In genomic region chr2:157596992-157597681, GRCh38 we compare ENCODE assay signal across 8 cellular contexts. TPM values are rescaled to one million over a fixed set of nuclear protein-coding genes. Genes with fewer than 3 reads are reported as not detected.
DNase-seq lines count a peak whose midpoint lies in the region; ATAC-seq and TF ChIP-seq lines count a peak whose summit lies in the region.

No MANE protein-coding gene starts in this region.

- peaks cover 6% of the 10 kb centered on the region for H3K4me1 ChIP-seq in mesenchymal stem cell (ENCODE audit: control insufficient read depth, insufficient read depth, low read depth, low read length)

- no peak overlapping the region for H3K14ac ChIP-seq in mesenchymal stem cell (ENCODE audit: low read length in 2 of 2)

- no peaks in the 10 kb centered on the region for H3K79me1 ChIP-seq in mesenchymal stem cell (replicated peaks; ENCODE audit: low read length, poor library complexity, severe bottlenecking)

- ATAC-seq in HG03432 (IDR thresholded peaks at IDR 0.05; ENCODE audit: unreplicated experiment) (peak; percentile 70), GM21717 (IDR thresholded peaks at IDR 0.05; ENCODE audit: unreplicated experiment) (no peak)
- ATAC-seq in stimulated activated effector memory CD8-positive, alpha-beta T cell treated with anti-CD3 and anti-CD28 coated beads, Interleukin-12 subunit alpha, Interleukin-12 subunit beta, amount 100 ng/mL, for 72 hours: peak; percentile 79

- no peaks in the 10 kb centered on the region for H3K9me3 ChIP-seq in mesenchymal stem cell (ENCODE audit: control insufficient read depth, low read length)

- peak; percentile 48 for DNase-seq in activated CD4-positive, alpha-beta T cell treated with anti-CD3 and anti-CD28 coated beads, Interleukin-2, amount 50 U/mL, for 1 hour
- DNase-seq in ecto neural progenitor cell (ENCODE audit: low spot score) (peak; percentile 68), mesenchymal stem cell (peak; percentile 20), SIG-M5 treated with dmso at 0.1 percent for 504 hours (lab: John Stamatoyannopoulos, UW; ENCODE audit: unreplicated experiment) (no peak)
- DNase-seq in stimulated activated effector memory CD8-positive, alpha-beta T cell treated with anti-CD3 and anti-CD28 coated beads, Interleukin-12 subunit alpha, Interleukin-12 subunit beta, amount 100 ng/mL, for 72 hours (ENCODE audit: low spot score in 2 of 2): peak; percentile 22 to 63

- H3K4ac ChIP-seq in mesenchymal stem cell (ENCODE audit: low read depth in 1 of 2, low read length in 2 of 2): no peak overlapping the region

- H3K27ac ChIP-seq in mesenchymal stem cell (ENCODE audit: low read length, poor library complexity, severe bottlenecking): no peak overlapping the region

- no peak overlapping the region for H3K18ac ChIP-seq in mesenchymal stem cell (ENCODE audit: low read depth in 1 of 2, low read length in 2 of 2)

- no peaks in the 10 kb centered on the region for H3K36me3 ChIP-seq in mesenchymal stem cell (ENCODE audit: control insufficient read depth in 1 of 2, insufficient read depth in 2 of 2, low read depth in 1 of 2, low read length in 2 of 2)

- peak overlapping the region; percentile 82 for H3K4me2 ChIP-seq in mesenchymal stem cell (ENCODE audit: low read length, poor library complexity, severe bottlenecking)

- H4K91ac ChIP-seq in mesenchymal stem cell (ENCODE audit: low read length): no peak overlapping the region

- no peak overlapping the region for H2BK120ac ChIP-seq in mesenchymal stem cell (ENCODE audit: low read depth, low read length)

- peak; percentile 53 for TF ChIP-seq CTCF in GM12873 (IDR thresholded peaks at IDR 0.05; ENCODE audit: insufficient read depth, low read depth, low read length, missing control alignments)

- WGBS in mesenchymal stem cell: 24% methylated on average over 44 of the region's 45 CpGs

- H4K8ac ChIP-seq in mesenchymal stem cell (ENCODE audit: low read length): no peak overlapping the region

- H3K27ac Mint-ChIP-seq in stimulated activated effector memory CD8-positive, alpha-beta T cell treated with anti-CD3 and anti-CD28 coated beads, Interleukin-12 subunit alpha, Interleukin-12 subunit beta, amount 100 ng/mL, for 72 hours: no peak overlapping the region

- H3K27me3 ChIP-seq in mesenchymal stem cell (ENCODE audit: control insufficient read depth in 1 of 2, insufficient read depth in 1 of 2, low read length in 2 of 2): peaks cover 3 to 9% of the 10 kb centered on the region in 2 experiments

- H2BK15ac ChIP-seq in mesenchymal stem cell (ENCODE audit: low read depth, poor library complexity, severe bottlenecking): no peak overlapping the region

- H3K4me3 ChIP-seq in mesenchymal stem cell (ENCODE audit: insufficient read depth in 1 of 2, low read depth in 1 of 2, low read length in 2 of 2): peak overlapping the region; percentile 43 to 70

- H3K4me3 Mint-ChIP-seq in stimulated activated effector memory CD8-positive, alpha-beta T cell treated with anti-CD3 and anti-CD28 coated beads, Interleukin-12 subunit alpha, Interleukin-12 subunit beta, amount 100 ng/mL, for 72 hours: peak overlapping the region; percentile 50

- no peak overlapping the region for H2AK5ac ChIP-seq in mesenchymal stem cell (ENCODE audit: low read length, severe bottlenecking)

- H3K9ac ChIP-seq in mesenchymal stem cell (ENCODE audit: low read length): no peak overlapping the region

- H2BK12ac ChIP-seq in mesenchymal stem cell (ENCODE audit: low read length in 2 of 2): no peak overlapping the region

- H3K36me3 Mint-ChIP-seq in stimulated activated effector memory CD8-positive, alpha-beta T cell treated with anti-CD3 and anti-CD28 coated beads, Interleukin-12 subunit alpha, Interleukin-12 subunit beta, amount 100 ng/mL, for 72 hours: no peaks in the 10 kb centered on the region

- no peak overlapping the region for H2AFZ ChIP-seq in mesenchymal stem cell (ENCODE audit: low read depth, low read length)

- no peaks in the 10 kb centered on the region for H3K4me1 Mint-ChIP-seq in stimulated activated effector memory CD8-positive, alpha-beta T cell treated with anti-CD3 and anti-CD28 coated beads, Interleukin-12 subunit alpha, Interleukin-12 subunit beta, amount 100 ng/mL, for 72 hours

- no peak overlapping the region for H2BK5ac ChIP-seq in mesenchymal stem cell (ENCODE audit: low read depth, low read length, poor library complexity, severe bottlenecking)

- no peaks in the 10 kb centered on the region for H3K9me3 Mint-ChIP-seq in stimulated activated effector memory CD8-positive, alpha-beta T cell treated with anti-CD3 and anti-CD28 coated beads, Interleukin-12 subunit alpha, Interleukin-12 subunit beta, amount 100 ng/mL, for 72 hours

- H3K23ac ChIP-seq in mesenchymal stem cell (ENCODE audit: low read length in 2 of 2): no peak overlapping the region

RNA-seq across cellular contexts. Expression of gene ACVR1C, which starts 31.5 kb away (rescaled TPM):
- polyA plus RNA-seq in mesenchymal stem cell (2013, experiment 1 of 2): 0.07 TPM
- 0.08 TPM for polyA plus RNA-seq in mesenchymal stem cell (2013, experiment 2 of 2)
